In genomic region chrX:115606861-115607260, GRCh38 we compare ENCODE assay signal across 22 cellular contexts. TPM values are rescaled to one million over a fixed set of nuclear protein-coding genes. Genes with fewer than 3 reads are reported as not detected.
"Had no signal": no experiment of that assay in that cellular context is flagged by ENCODE, and none has a peak within 500 bp of the region (broad histone marks: within the 10 kb centered on the region; RNA-seq: fewer than 3 reads in every experiment).

No MANE protein-coding gene starts in this region.

- H3K79me2 ChIP-seq: parathyroid adenoma had no signal

- H3K27ac ChIP-seq: epithelial cell of prostate, parathyroid adenoma, transverse colon had no signal

- H3K36me3 ChIP-seq: transverse colon had no signal

- H3K27me3 ChIP-seq: transverse colon had no signal

- ATAC-seq: activated T-cell treated with anti-CD3 and anti-CD28 coated beads, Interleukin-2, amount 50 U/mL, for 72 hours; effector memory CD8-positive, alpha-beta T cell had no signal

- DNase-seq: activated B cell treated with CpG ODN at 0.5 μM for 24 hours; activated CD4-positive, alpha-beta T cell treated with anti-CD3 and anti-CD28 coated beads for 48 hours; activated CD8-positive, alpha-beta memory T cell treated with anti-CD3 and anti-CD28 coated beads, Interleukin-2, amount 50 U/mL, for 48 hours; activated gamma-delta T cell treated with Interleukin-2 at 50 U/mL for 16 hours; activated T-cell treated with anti-CD3 and anti-CD28 coated beads, Interleukin-2, amount 50 U/mL, for 72 hours; amniotic stem cell; cerebellar nuclear complex; dermis blood vessel endothelial cell; effector memory CD8-positive, alpha-beta T cell; foreskin melanocyte; head of caudate nucleus; immature natural killer cell; naive B cell; retina; stimulated activated CD4-positive, alpha-beta T cell treated with anti-CD3 and anti-CD28 coated beads, Interleukin-15, amount 100 ng/mL, for 24 hours; stimulated activated CD4-positive, alpha-beta T cell treated with anti-CD3 and anti-CD28 coated beads, Interleukin-4, amount 100 ng/mL, for 24 hours; stimulated activated naive CD4-positive, alpha-beta T cell; T-helper 2 cell; transverse colon had no signal

- H2AFZ ChIP-seq: parathyroid adenoma had no signal

- H3K4me1 ChIP-seq: parathyroid adenoma, transverse colon had no signal

- H3K4me3 ChIP-seq: lung, transverse colon had no signal

- H3K9me3 ChIP-seq: transverse colon had no signal

- H3K9ac ChIP-seq: parathyroid adenoma had no signal

RNA-seq across cellular contexts. Expression of gene PLS3, which starts 45.9 kb away (rescaled TPM):
- total RNA-seq: activated B cell treated with CpG ODN at 0.5 μM for 24 hours had no signal
